Comparison of ENCODE assay signal across 8 cellular contexts in genomic region chr4:173332021-173332487, GRCh38. TPM values are rescaled to one million over a fixed set of nuclear protein-coding genes. Genes with fewer than 3 reads are reported as not detected.
DNase-seq lines count a peak whose midpoint lies in the region; ATAC-seq and TF ChIP-seq lines count a peak whose summit lies in the region.

No MANE protein-coding gene starts in this region.

- TF ChIP-seq EP300 in suprapubic skin (IDR thresholded peaks at IDR 0.05): no peak

- H3K27me3 Mint-ChIP-seq in activated CD4-positive, alpha-beta T cell treated with anti-CD3 and anti-CD28 coated beads, Interleukin-2, amount 10 ng/mL, durations not matched to agents 7 days and 5 days: no peaks in the 10 kb centered on the region

- H3K4me3 ChIP-seq in SJSA1 (peak overlapping the region; percentile 78), fibroblast of mammary gland (ENCODE audit: control insufficient read depth, low read depth, low read length) (peak overlapping the region; percentile 99), suprapubic skin (peak overlapping the region; percentile 98)

- peaks cover 60% of the 10 kb centered on the region for H3K36me3 ChIP-seq in SJSA1
- H3K36me3 ChIP-seq in suprapubic skin: peaks cover 37% of the 10 kb centered on the region

- H3K4me1 ChIP-seq in SJSA1 (replicated peaks) (peaks cover 24% of the 10 kb centered on the region), suprapubic skin (peaks cover 28% of the 10 kb centered on the region)

- H3K9me3 ChIP-seq in SJSA1 (replicated peaks): no peaks in the 10 kb centered on the region
- H3K9me3 ChIP-seq in suprapubic skin: no peaks in the 10 kb centered on the region

- no peaks in the 10 kb centered on the region for H3K27me3 ChIP-seq in SJSA1 (replicated peaks)
- no peaks in the 10 kb centered on the region for H3K27me3 ChIP-seq in suprapubic skin

- CTCF ChIA-PET in activated CD4-positive, alpha-beta T cell treated with anti-CD3 and anti-CD28 coated beads, Interleukin-2, amount 10 ng/mL, durations not matched to agents 7 days and 5 days (lab: Charles Lee): interaction anchor here (0.6 to 1.1 kb wide), 3 partner anchors 13 to 71 kb away, joined by 3 read pairs; no protein-coding TSS in a partner anchor

- no peak for ATAC-seq in GM21576 (IDR thresholded peaks at IDR 0.05; ENCODE audit: unreplicated experiment)

- H3K4me1 Mint-ChIP-seq in activated CD4-positive, alpha-beta T cell treated with anti-CD3 and anti-CD28 coated beads, Interleukin-2, amount 10 ng/mL, durations not matched to agents 7 days and 5 days: peaks cover 38% of the 10 kb centered on the region

- DNase-seq in activated CD4-positive, alpha-beta T cell treated with anti-CD3 and anti-CD28 coated beads, Interleukin-2, amount 10 ng/mL, durations not matched to agents 7 days and 5 days: no peak
- no peak for DNase-seq in activated CD4-positive, alpha-beta T cell treated with anti-CD3 and anti-CD28 coated beads, Interleukin-2, amount 50 U/mL, for 1 hour
- DNase-seq in SJSA1 (ENCODE audit: low read depth in 1 of 2, low spot score in 2 of 2): peak in 1 of 2 experiments; percentile 37
- peak; percentile 20 for DNase-seq in fibroblast of mammary gland (ENCODE audit: low read depth)
- no peak for DNase-seq in suprapubic skin (ENCODE audit: low spot score in 2 of 2)
- no peak for DNase-seq in SHP77 treated with DMSO at 0.1 percent for 48 hours (lab: John Stamatoyannopoulos, UW)
- no peak for DNase-seq in amygdala (lab: John Stamatoyannopoulos, UW)

- POLR2A ChIA-PET in activated CD4-positive, alpha-beta T cell treated with anti-CD3 and anti-CD28 coated beads, Interleukin-2, amount 10 ng/mL, durations not matched to agents 7 days and 5 days (lab: Charles Lee): interaction anchor here (1.0 to 2.7 kb wide), 3 partner anchors 36 to 40 kb away, joined by 5 to 16 read pairs (median 6); partner anchors contain the start of gene SAP30

- TF ChIP-seq CTCF in fibroblast of mammary gland (conservative IDR thresholded peaks at IDR 0.05; ENCODE audit: control insufficient read depth, insufficient read depth, low read depth, low read length): no peak
- TF ChIP-seq CTCF in suprapubic skin (IDR thresholded peaks at IDR 0.05): no peak

- no peak for TF ChIP-seq POLR2A in suprapubic skin (IDR thresholded peaks at IDR 0.05)

- 40% methylated on average over 6 of the region's 6 CpGs for WGBS in suprapubic skin

- H3K27ac ChIP-seq in SJSA1 (peak overlapping the region; percentile 6; the same call in 1 of the 2 replicates), suprapubic skin (no peak overlapping the region)

- H3K36me3 Mint-ChIP-seq in activated CD4-positive, alpha-beta T cell treated with anti-CD3 and anti-CD28 coated beads, Interleukin-2, amount 10 ng/mL, durations not matched to agents 7 days and 5 days (ENCODE audit: low read depth): peaks cover 53% of the 10 kb centered on the region

- peak overlapping the region; percentile 90 for H3K4me3 Mint-ChIP-seq in activated CD4-positive, alpha-beta T cell treated with anti-CD3 and anti-CD28 coated beads, Interleukin-2, amount 10 ng/mL, durations not matched to agents 7 days and 5 days

- H3K27ac Mint-ChIP-seq in activated CD4-positive, alpha-beta T cell treated with anti-CD3 and anti-CD28 coated beads, Interleukin-2, amount 10 ng/mL, durations not matched to agents 7 days and 5 days: peak overlapping the region; percentile 96

- H3K9me3 Mint-ChIP-seq in activated CD4-positive, alpha-beta T cell treated with anti-CD3 and anti-CD28 coated beads, Interleukin-2, amount 10 ng/mL, durations not matched to agents 7 days and 5 days: no peaks in the 10 kb centered on the region

RNA-seq across cellular contexts. Expression of gene HMGB2, which starts 2.1 kb away (rescaled TPM):
- total RNA-seq in activated CD4-positive, alpha-beta T cell treated with anti-CD3 and anti-CD28 coated beads, Interleukin-2, amount 10 ng/mL, durations not matched to agents 7 days and 5 days: 1,000 to 10,000 TPM in 1 of 2 experiments, 100 to 1,000 TPM in 1; 975 to 1,039 TPM
- total RNA-seq in SJSA1 (2014; rRNA removed; shearing (Covaris generic)): 412 and 500 TPM in 2 replicates
- 10 to 100 TPM; 28.8 to 76.5 (median 34.2) TPM for total RNA-seq in suprapubic skin

RNA-seq across cellular contexts. Expression of gene SAP30, which starts 38.7 kb away (rescaled TPM):
- total RNA-seq in activated CD4-positive, alpha-beta T cell treated with anti-CD3 and anti-CD28 coated beads, Interleukin-2, amount 10 ng/mL, durations not matched to agents 7 days and 5 days: 10 to 100 TPM; 15.2 to 22.0 TPM
- 39.0 and 61.7 TPM in 2 replicates for total RNA-seq in SJSA1 (2014; rRNA removed; shearing (Covaris generic))
- 10 to 100 TPM; 10.9 to 18.4 (median 16.0) TPM for total RNA-seq in suprapubic skin
